12 cellular contexts compared by ENCODE assay signal in the genomic region with DNA sequence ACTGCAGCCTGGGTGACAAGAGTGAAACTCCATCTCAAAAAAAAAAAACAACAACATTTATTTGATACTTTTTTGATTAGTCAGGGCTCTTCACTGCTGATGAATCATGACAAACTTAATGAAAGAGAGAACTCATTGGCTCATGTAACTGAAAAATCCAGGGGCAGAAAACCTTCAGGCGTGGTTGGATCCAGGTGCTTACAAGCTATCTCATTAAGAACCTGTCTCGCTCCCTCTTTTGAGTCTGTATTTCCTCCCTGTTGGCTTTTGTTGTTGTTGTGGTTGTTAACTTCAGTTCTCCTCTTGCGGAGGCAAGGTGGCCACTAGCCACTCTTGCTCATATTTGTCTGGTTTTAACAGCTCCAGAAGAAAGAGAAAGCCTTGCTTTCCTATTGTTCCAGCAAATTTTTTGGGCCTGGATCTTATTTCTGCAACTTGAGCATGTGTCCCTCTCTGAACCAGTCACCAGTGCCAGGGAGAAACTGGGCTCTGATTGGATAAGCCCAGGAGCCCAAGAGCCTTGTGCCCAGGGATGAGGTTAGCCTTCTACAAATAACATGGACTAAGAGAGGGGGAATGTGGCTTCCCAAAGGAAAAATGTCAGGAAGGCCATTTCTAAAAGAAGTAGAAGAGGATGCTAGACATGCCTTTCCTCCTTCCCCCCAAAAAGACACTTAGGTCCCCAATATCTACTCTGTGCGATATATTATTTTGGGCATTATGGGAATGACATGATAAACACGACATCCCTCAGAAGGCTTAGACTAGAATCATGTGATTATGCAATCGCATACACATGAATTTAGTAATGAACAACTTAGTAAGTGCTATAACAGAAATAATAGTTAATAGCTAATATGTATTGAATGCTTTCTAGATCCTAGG.
DNase-seq lines count a peak whose midpoint lies in the region; ATAC-seq and TF ChIP-seq lines count a peak whose summit lies in the region.
"Had no signal": no experiment of that assay in that cellular context is flagged by ENCODE, and none has a peak within 500 bp of the region (broad histone marks: within the 10 kb centered on the region; RNA-seq: fewer than 3 reads in every experiment).

No MANE protein-coding gene starts in this region.

- peak overlapping the region; percentile 61 for H2BK20ac ChIP-seq in IMR-90 (ENCODE audit: low read depth, low read length)

- H3K4ac ChIP-seq in IMR-90 (ENCODE audit: low read depth, low read length) = peak overlapping the region; percentile 82

- in situ Hi-C loops in IMR-90 (cut with MboI; ENCODE audit: low sequenced_read_pairs) = no loop called here

- no peak overlapping the region for H3K9ac ChIP-seq in IMR-90 (ENCODE audit: low read depth, low read length)

- H3K36me3 Mint-ChIP-seq in dendritic cell treated with granulocyte-macrophage colony-stimulating factor and Interleukin-4, amounts not matched to agents 40 ng/mL and 50 ng/mL, for 4 days (ENCODE audit: low read depth) = peaks cover 26% of the 10 kb centered on the region

- H2BK120ac ChIP-seq in IMR-90 (ENCODE audit: low read depth, low read length) = peak overlapping the region; percentile 92

- POLR2A ChIA-PET in IMR-90 (lab: Charles Lee; ENCODE audit: unreplicated experiment) = interaction anchor here (0.6 kb wide), 1 partner anchor 52 kb away, joined by 3 read pairs; no protein-coding TSS in a partner anchor

- H3K56ac ChIP-seq in IMR-90 (ENCODE audit: extremely low read depth, insufficient read depth, low read length) = peak overlapping the region; percentile 37; the same call in 1 of the 2 replicates

- BruUV-seq in IMR-90 (replicated peaks; lab: Mats Ljungman, UMichigan) = no TSS peak

- H3K36me3 ChIP-seq in IMR-90 (ENCODE audit: control insufficient read depth, insufficient read depth, low read length) (no peaks in the 10 kb centered on the region; the same call in 1 of the 2 replicates), mesodermal cell (ENCODE audit: control insufficient read depth, insufficient read depth, low read length) (peaks cover 9% of the 10 kb centered on the region), suprapubic skin (no peaks in the 10 kb centered on the region), H7 (replicated peaks; ENCODE audit: control insufficient read depth, insufficient read depth, low read length) (no peaks in the 10 kb centered on the region)

- peak overlapping the region; percentile 0; the same call in 1 of the 2 replicates for H4K5ac ChIP-seq in IMR-90 (ENCODE audit: low read depth, low read length)

- H3K4me1 Mint-ChIP-seq in dendritic cell treated with granulocyte-macrophage colony-stimulating factor and Interleukin-4, amounts not matched to agents 40 ng/mL and 50 ng/mL, for 4 days (ENCODE audit: low read depth) = peaks cover 51% of the 10 kb centered on the region

- H3K79me1 ChIP-seq in IMR-90 (ENCODE audit: low read depth in 1 of 2, low read length in 2 of 2) = peaks cover 30 to 74% of the 10 kb centered on the region in 2 experiments

- H3K27me3 ChIP-seq in IMR-90 (ENCODE audit: control insufficient read depth, insufficient read depth, low read length) = no peaks in the 10 kb centered on the region
- no peaks in the 10 kb centered on the region for H3K27me3 ChIP-seq in suprapubic skin
- H3K27me3 ChIP-seq in H7 (ENCODE audit: control insufficient read depth, insufficient read depth, low read length) = no peaks in the 10 kb centered on the region

- CTCF ChIA-PET in IMR-90 (lab: Yijun Ruan, JAX) = no interaction called here

- peak overlapping the region; percentile 25; the same call in 1 of the 2 replicates for H3K23ac ChIP-seq in IMR-90 (ENCODE audit: low read depth, low read length)

- H2AK9ac ChIP-seq in IMR-90 (replicated peaks; ENCODE audit: low read depth, low read length, poor library complexity) = no peak overlapping the region

- dilution Hi-C loops in IMR-90 (cut with HindIII; ENCODE audit: low sequenced_read_pairs, unreplicated experiment) = no loop called here

- no peak for DNase-seq in IMR-90
- DNase-seq in suprapubic skin (ENCODE audit: low spot score in 2 of 2) = no peak
- DNase-seq in H7 = no peak
- DNase-seq in activated CD8-positive, alpha-beta memory T cell treated with anti-CD3 and anti-CD28 coated beads for 24 hours = no peak
- DNase-seq: activated T-cell treated with anti-CD3 and anti-CD28 coated beads, Interleukin-2, amount 50 U/mL, for 72 hours; amniotic stem cell; EL; NCI-H524 treated with DMSO at 0.1 percent for 48 hours had no signal

- TF ChIP-seq RAD21 in IMR-90 (IDR thresholded peaks at IDR 0.05; ENCODE audit: low read length) = no peak

- ATAC-seq in IMR-90 (ENCODE audit: low read depth) = no peak
- ATAC-seq in SK-N-SH treated with all-trans-retinoic acid at 6 μM for 48 hours = no peak
- ATAC-seq in HG03108 (IDR thresholded peaks at IDR 0.05; ENCODE audit: unreplicated experiment) = no peak
- ATAC-seq: activated T-cell treated with anti-CD3 and anti-CD28 coated beads, Interleukin-2, amount 50 U/mL, for 72 hours had no signal

- peak overlapping the region; percentile 88 for H2BK5ac ChIP-seq in IMR-90 (ENCODE audit: low read depth, low read length, poor library complexity, severe bottlenecking)

- intact Hi-C loops in IMR-90 (cut with micrococcal nuclease) = no loop called here
- intact Hi-C loops in dendritic cell treated with granulocyte-macrophage colony-stimulating factor and Interleukin-4, amounts not matched to agents 40 ng/mL and 50 ng/mL, for 4 days (cut with micrococcal nuclease) = no loop called here

- peak overlapping the region; percentile 53 to 70; a peak in 3 of 4 replicates for H4K8ac ChIP-seq in IMR-90 (ENCODE audit: low read depth in 2 of 2, low read length in 2 of 2)

- H3K9me3 ChIP-seq in IMR-90 (ENCODE audit: control insufficient read depth, insufficient read depth, low read length) = no peaks in the 10 kb centered on the region
- no peaks in the 10 kb centered on the region for H3K9me3 ChIP-seq in mesodermal cell (ENCODE audit: control insufficient read depth, low read length)
- no peaks in the 10 kb centered on the region for H3K9me3 ChIP-seq in suprapubic skin

- no peak overlapping the region for H3K4me3 Mint-ChIP-seq in dendritic cell treated with granulocyte-macrophage colony-stimulating factor and Interleukin-4, amounts not matched to agents 40 ng/mL and 50 ng/mL, for 4 days
- H3K4me3 Mint-ChIP-seq: activated T-cell treated with anti-CD3 and anti-CD28 coated beads, Interleukin-2, amount 50 U/mL, for 72 hours had no signal

- H2AFZ ChIP-seq in IMR-90 (replicated peaks; ENCODE audit: low read length, poor library complexity) = no peak overlapping the region

- H3K18ac ChIP-seq in IMR-90 (ENCODE audit: low read depth, low read length) = peak overlapping the region; percentile 7

- H3K4me3 ChIP-seq in IMR-90 (ENCODE audit: insufficient read depth, low read depth, low read length) (no peak overlapping the region), mesodermal cell (ENCODE audit: extremely low read depth, insufficient read depth, low read length, poor library complexity, severe bottlenecking) (no peak overlapping the region), suprapubic skin (no peak overlapping the region), H7 (ENCODE audit: insufficient read depth, low read depth, low read length) (no peak overlapping the region)

- H3K9me3 Mint-ChIP-seq in dendritic cell treated with granulocyte-macrophage colony-stimulating factor and Interleukin-4, amounts not matched to agents 40 ng/mL and 50 ng/mL, for 4 days = no peaks in the 10 kb centered on the region
- H3K9me3 Mint-ChIP-seq: activated T-cell treated with anti-CD3 and anti-CD28 coated beads, Interleukin-2, amount 50 U/mL, for 72 hours had no signal

- TF ChIP-seq CTCF in IMR-90 (conservative IDR thresholded peaks at IDR 0.05; ENCODE audit: low read depth, low read length) (no peak), suprapubic skin (IDR thresholded peaks at IDR 0.05) (no peak)

- H3K9me1 ChIP-seq in IMR-90 (ENCODE audit: insufficient read depth, low read length) = peaks cover 19% of the 10 kb centered on the region

- no peak for TF ChIP-seq EP300 in suprapubic skin (IDR thresholded peaks at IDR 0.05)

- no peak overlapping the region for H3K4me2 ChIP-seq in IMR-90 (ENCODE audit: low read depth, low read length)

- no peaks in the 10 kb centered on the region for H3K27me3 Mint-ChIP-seq in dendritic cell treated with granulocyte-macrophage colony-stimulating factor and Interleukin-4, amounts not matched to agents 40 ng/mL and 50 ng/mL, for 4 days

- peak overlapping the region; percentile 14; the same call in 1 of the 2 replicates for H3K27ac ChIP-seq in IMR-90 (ENCODE audit: insufficient read depth, low read length)
- H3K27ac ChIP-seq in mesodermal cell (ENCODE audit: low read depth, low read length, severe bottlenecking) = peak overlapping the region; percentile 89
- peak overlapping the region; percentile 3 for H3K27ac ChIP-seq in suprapubic skin

- WGBS in IMR-90 (ENCODE audit: extremely low coverage in 2 of 2, insufficient read length in 1 of 2), 2 experiments = no CpG with 5 or more reads among the region's 6 CpGs
- WGBS in mesodermal cell (ENCODE audit: insufficient coverage in 2 of 2), 2 experiments = 80 to 83% methylated on average over 1 of the region's 6 CpGs
- 74% methylated on average over 6 of the region's 6 CpGs for WGBS in suprapubic skin

- TF ChIP-seq POLR2A in IMR-90 (IDR thresholded peaks at IDR 0.05; ENCODE audit: low read depth, low read length) = no peak
- no peak for TF ChIP-seq POLR2A in suprapubic skin (IDR thresholded peaks at IDR 0.05)

- H3K27ac Mint-ChIP-seq in dendritic cell treated with granulocyte-macrophage colony-stimulating factor and Interleukin-4, amounts not matched to agents 40 ng/mL and 50 ng/mL, for 4 days = peak overlapping the region; percentile 76
- H3K27ac Mint-ChIP-seq: activated T-cell treated with anti-CD3 and anti-CD28 coated beads, Interleukin-2, amount 50 U/mL, for 72 hours had no signal

- H4K91ac ChIP-seq in IMR-90 (ENCODE audit: insufficient read depth, low read depth, low read length) = peak overlapping the region; percentile 93

- 0 out of 2 replicates have a peak overlapping the region, but pooled peaks have one; percentile 40 for H2AK5ac ChIP-seq in IMR-90 (ENCODE audit: low read depth, low read length)

- no peaks in the 10 kb centered on the region for H4K20me1 ChIP-seq in IMR-90 (ENCODE audit: insufficient read depth, low read length)

- H3K4me1 ChIP-seq in IMR-90 (ENCODE audit: control insufficient read depth, insufficient read depth, low read length) (peaks cover 23% of the 10 kb centered on the region), mesodermal cell (ENCODE audit: control insufficient read depth, insufficient read depth, low read length, poor library complexity, severe bottlenecking) (peaks cover 41% of the 10 kb centered on the region), suprapubic skin (peaks cover 37% of the 10 kb centered on the region)

- H3K14ac ChIP-seq in IMR-90 (replicated peaks; ENCODE audit: low read depth, low read length) = peak overlapping the region; percentile 65

- H2BK15ac ChIP-seq in IMR-90 (ENCODE audit: low read depth, low read length) = peak overlapping the region; percentile 64; the same call in 2 of the 3 replicates

TF ChIP-seq in IMR-90, 13 proteins besides CTCF, POLR2A, EP300 and RAD21 (continues in another document):
- TF ChIP-seq CEBPB (IDR thresholded peaks at IDR 0.05; ENCODE audit: low read depth, low read length) = peak; percentile 86

Comparison
In these comparisons a context has a peak if more than half of its experiments do, and no peak if none do; other contexts are left out.
1. H3K27ac ChIP-seq: peak in every context shown above with its lines; median percentile 89 in mesodermal cell; 14 in IMR-90; 3 in suprapubic skin.